ENCODE assay signal across 1 cellular context in the genomic region with DNA sequence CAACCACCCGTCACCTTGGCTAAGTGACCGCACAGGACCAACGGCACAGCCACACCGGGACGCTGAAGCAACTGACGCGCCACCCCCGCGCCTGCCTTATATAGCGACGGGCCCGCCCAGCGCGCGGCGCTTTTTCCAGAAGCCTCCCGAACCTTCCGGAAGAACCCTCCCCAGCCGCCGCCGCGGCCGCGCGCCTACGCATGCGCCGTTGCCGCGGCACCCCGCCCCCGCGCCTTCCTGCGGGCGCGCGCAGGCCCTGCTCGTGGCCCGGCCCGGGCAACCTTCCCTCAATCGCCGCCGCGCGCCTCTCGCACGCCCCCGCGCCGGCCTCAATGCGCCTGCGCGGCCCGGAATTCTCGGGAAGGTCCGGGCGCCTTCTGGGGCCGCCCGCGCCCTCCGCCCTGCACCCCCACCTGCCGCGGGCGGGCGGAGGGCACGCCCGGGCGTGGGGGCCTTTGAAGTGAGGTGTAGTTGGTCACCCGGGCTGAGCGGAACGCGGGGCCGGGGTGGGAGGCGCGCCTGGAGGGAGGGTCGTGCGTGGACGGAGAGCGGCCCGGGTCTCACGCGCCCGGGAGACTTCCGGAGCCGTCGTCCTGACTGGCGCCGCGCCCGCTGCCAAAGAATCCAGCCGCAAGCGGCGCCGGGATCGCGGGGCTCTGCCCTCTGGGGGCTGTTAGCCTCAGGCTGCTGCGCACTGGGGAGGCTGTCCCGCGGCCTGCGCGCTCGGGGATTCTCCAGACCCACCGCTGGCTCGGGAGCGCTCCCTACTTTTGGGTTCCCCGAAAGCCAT.
TF ChIP-seq lines count a peak whose summit lies in the region.

HSP90AA1 (minus strand) TSS at position 73 of the 790 bp plus-strand sequence. CDS start 666 bp downstream, outside the sequence.

TF ChIP-seq in HepG2, 621 proteins besides CTCF, POLR2A, EP300 and RAD21 (continued from another document and continues in another):
- TF ChIP-seq, protein P1, sequence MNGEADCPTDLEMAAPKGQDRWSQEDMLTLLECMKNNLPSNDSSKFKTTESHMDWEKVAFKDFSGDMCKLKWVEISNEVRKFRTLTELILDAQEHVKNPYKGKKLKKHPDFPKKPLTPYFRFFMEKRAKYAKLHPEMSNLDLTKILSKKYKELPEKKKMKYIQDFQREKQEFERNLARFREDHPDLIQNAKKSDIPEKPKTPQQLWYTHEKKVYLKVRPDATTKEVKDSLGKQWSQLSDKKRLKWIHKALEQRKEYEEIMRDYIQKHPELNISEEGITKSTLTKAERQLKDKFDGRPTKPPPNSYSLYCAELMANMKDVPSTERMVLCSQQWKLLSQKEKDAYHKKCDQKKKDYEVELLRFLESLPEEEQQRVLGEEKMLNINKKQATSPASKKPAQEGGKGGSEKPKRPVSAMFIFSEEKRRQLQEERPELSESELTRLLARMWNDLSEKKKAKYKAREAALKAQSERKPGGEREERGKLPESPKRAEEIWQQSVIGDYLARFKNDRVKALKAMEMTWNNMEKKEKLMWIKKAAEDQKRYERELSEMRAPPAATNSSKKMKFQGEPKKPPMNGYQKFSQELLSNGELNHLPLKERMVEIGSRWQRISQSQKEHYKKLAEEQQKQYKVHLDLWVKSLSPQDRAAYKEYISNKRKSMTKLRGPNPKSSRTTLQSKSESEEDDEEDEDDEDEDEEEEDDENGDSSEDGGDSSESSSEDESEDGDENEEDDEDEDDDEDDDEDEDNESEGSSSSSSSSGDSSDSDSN (CRISPR knock-in tag; IDR thresholded peaks at IDR 0.05), result peak; percentile 90
- peak; percentile 32; the same call in 1 of the 2 replicates for TF ChIP-seq TSC22D2 (CRISPR knock-in tag; IDR thresholded peaks at IDR 0.05; ENCODE audit: borderline replicate concordance)
- peak; percentile 70; the same call in 1 of the 2 replicates for TF ChIP-seq ZNF614 (CRISPR knock-in tag; IDR thresholded peaks at IDR 0.05; ENCODE audit: borderline replicate concordance)
- peak; percentile 68; the same call in 1 of the 2 replicates for TF ChIP-seq ZNF547 (CRISPR knock-in tag; IDR thresholded peaks at IDR 0.05)
- TF ChIP-seq ZGPAT (CRISPR knock-in tag; IDR thresholded peaks at IDR 0.05), result peak; percentile 82
- TF ChIP-seq CBX2 (IDR thresholded peaks at IDR 0.05; ENCODE audit: low read depth, low read length), result no peak
- no peak for TF ChIP-seq CBX2 (CRISPR knock-in tag; IDR thresholded peaks at IDR 0.05; ENCODE audit: low read depth)
- TF ChIP-seq CEBPZ (IDR thresholded peaks at IDR 0.05; ENCODE audit: low read length), result no peak
- TF ChIP-seq, protein P2, sequence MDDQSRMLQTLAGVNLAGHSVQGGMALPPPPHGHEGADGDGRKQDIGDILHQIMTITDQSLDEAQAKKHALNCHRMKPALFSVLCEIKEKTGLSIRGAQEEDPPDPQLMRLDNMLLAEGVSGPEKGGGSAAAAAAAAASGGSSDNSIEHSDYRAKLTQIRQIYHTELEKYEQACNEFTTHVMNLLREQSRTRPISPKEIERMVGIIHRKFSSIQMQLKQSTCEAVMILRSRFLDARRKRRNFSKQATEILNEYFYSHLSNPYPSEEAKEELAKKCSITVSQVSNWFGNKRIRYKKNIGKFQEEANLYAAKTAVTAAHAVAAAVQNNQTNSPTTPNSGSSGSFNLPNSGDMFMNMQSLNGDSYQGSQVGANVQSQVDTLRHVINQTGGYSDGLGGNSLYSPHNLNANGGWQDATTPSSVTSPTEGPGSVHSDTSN (CRISPR knock-in tag; IDR thresholded peaks at IDR 0.05; ENCODE audit: borderline replicate concordance), result no peak
- TF ChIP-seq ZNF713 (CRISPR knock-in tag; IDR thresholded peaks at IDR 0.05), result peak; percentile 38; the same call in 1 of the 2 replicates
- TF ChIP-seq ZNF256 (CRISPR knock-in tag; conservative IDR thresholded peaks at IDR 0.05), result no peak
- TF ChIP-seq, protein P3, sequence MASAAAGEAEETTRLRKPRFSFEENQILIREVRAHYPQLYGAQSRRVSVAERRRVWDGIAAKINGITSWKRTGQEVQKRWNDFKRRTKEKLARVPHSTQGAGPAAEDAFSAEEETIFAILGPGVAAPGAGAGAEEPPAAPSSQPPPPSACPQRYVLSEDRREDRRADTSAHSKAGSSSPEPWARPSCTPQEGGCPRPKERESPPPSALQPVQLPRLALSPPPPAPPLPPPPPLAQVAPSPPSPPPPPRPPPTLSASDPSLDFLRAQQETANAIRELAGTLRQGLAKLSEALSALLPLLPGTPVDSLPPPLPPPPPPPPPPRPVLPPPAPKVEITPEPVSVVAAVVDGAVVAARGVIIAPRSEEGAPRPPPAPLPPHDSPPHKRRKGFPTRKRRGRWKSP (CRISPR knock-in tag; IDR thresholded peaks at IDR 0.05), result peak; percentile 46
- peak; percentile 84 for TF ChIP-seq KAT8 (CRISPR knock-in tag; IDR thresholded peaks at IDR 0.05)
- no peak for TF ChIP-seq MTA3 (CRISPR knock-in tag; IDR thresholded peaks at IDR 0.05)
- no peak for TF ChIP-seq ZFAT (CRISPR knock-in tag; conservative IDR thresholded peaks at IDR 0.05)
- TF ChIP-seq ZMYM4 (CRISPR knock-in tag; IDR thresholded peaks at IDR 0.05), result peak; percentile 54; the same call in 1 of the 2 replicates
- TF ChIP-seq ZNF839 (CRISPR knock-in tag; IDR thresholded peaks at IDR 0.05; ENCODE audit: borderline replicate concordance), result 0 out of 2 replicates have a peak, but pooled peaks have one; percentile 32
- TF ChIP-seq, protein P4, sequence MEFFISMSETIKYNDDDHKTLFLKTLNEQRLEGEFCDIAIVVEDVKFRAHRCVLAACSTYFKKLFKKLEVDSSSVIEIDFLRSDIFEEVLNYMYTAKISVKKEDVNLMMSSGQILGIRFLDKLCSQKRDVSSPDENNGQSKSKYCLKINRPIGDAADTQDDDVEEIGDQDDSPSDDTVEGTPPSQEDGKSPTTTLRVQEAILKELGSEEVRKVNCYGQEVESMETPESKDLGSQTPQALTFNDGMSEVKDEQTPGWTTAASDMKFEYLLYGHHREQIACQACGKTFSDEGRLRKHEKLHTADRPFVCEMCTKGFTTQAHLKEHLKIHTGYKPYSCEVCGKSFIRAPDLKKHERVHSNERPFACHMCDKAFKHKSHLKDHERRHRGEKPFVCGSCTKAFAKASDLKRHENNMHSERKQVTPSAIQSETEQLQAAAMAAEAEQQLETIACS (CRISPR knock-in tag; IDR thresholded peaks at IDR 0.05), result peak; percentile 93
- peak; percentile 21; the same call in 1 of the 2 replicates for TF ChIP-seq HOXD1 (CRISPR knock-in tag; IDR thresholded peaks at IDR 0.05)
- TF ChIP-seq ZSCAN12 (CRISPR knock-in tag; IDR thresholded peaks at IDR 0.05), result no peak
- peak; percentile 11; the same call in 1 of the 2 replicates for TF ChIP-seq ATF3 (CRISPR knock-in tag; IDR thresholded peaks at IDR 0.05)
- TF ChIP-seq DRAP1 (CRISPR knock-in tag; IDR thresholded peaks at IDR 0.05), result peak; percentile 98
- 0 out of 2 replicates have a peak, but pooled peaks have one; percentile 35 for TF ChIP-seq TP53 (CRISPR knock-in tag; conservative IDR thresholded peaks at IDR 0.05)
- no peak for TF ChIP-seq ZNF720 (CRISPR knock-in tag; IDR thresholded peaks at IDR 0.05)
- no peak for TF ChIP-seq ZNF652 (CRISPR knock-in tag; IDR thresholded peaks at IDR 0.05; ENCODE audit: borderline replicate concordance, low read depth)
- no peak for TF ChIP-seq KLF11 (CRISPR knock-in tag; IDR thresholded peaks at IDR 0.05)
- TF ChIP-seq PLSCR1 (CRISPR knock-in tag; IDR thresholded peaks at IDR 0.05; ENCODE audit: borderline replicate concordance), result no peak
- TF ChIP-seq SRSF1 (optimal IDR thresholded peaks at IDR 0.05; ENCODE audit: low read depth, low read length), result peak; percentile 20
- TF ChIP-seq ZNF34 (CRISPR knock-in tag; IDR thresholded peaks at IDR 0.05; ENCODE audit: borderline replicate concordance), result 0 out of 2 replicates have a peak, but pooled peaks have one; percentile 80
- no peak for TF ChIP-seq ZNF350 (CRISPR knock-in tag; IDR thresholded peaks at IDR 0.05; ENCODE audit: borderline replicate concordance, low read depth)
- TF ChIP-seq ZNF33A (CRISPR knock-in tag; IDR thresholded peaks at IDR 0.05; ENCODE audit: borderline replicate concordance), result no peak
- TF ChIP-seq THRA (CRISPR knock-in tag; IDR thresholded peaks at IDR 0.05; ENCODE audit: borderline replicate concordance), result peak; percentile 34; the same call in 1 of the 2 replicates
- TF ChIP-seq SMAD1 (CRISPR knock-in tag; IDR thresholded peaks at IDR 0.05; ENCODE audit: borderline replicate concordance, low read depth), result peak; percentile 78; the same call in 1 of the 2 replicates
- TF ChIP-seq KLF6 (CRISPR knock-in tag; IDR thresholded peaks at IDR 0.05), result peak; percentile 53
- 0 out of 2 replicates have a peak, but pooled peaks have one; percentile 46 for TF ChIP-seq KDM4B (CRISPR knock-in tag; IDR thresholded peaks at IDR 0.05)
- TF ChIP-seq CBX1 (IDR thresholded peaks at IDR 0.05; ENCODE audit: low read depth), result peak; percentile 88
- TF ChIP-seq PHF21A (CRISPR knock-in tag; IDR thresholded peaks at IDR 0.05), result peak; percentile 84
- TF ChIP-seq ZNF749 (CRISPR knock-in tag; IDR thresholded peaks at IDR 0.05; ENCODE audit: borderline replicate concordance), result peak; percentile 72; the same call in 1 of the 2 replicates
- TF ChIP-seq PCBP2 (optimal IDR thresholded peaks at IDR 0.05; ENCODE audit: low read depth, low read length, poor library complexity, severe bottlenecking), result no peak
- peak; percentile 3; the same call in 1 of the 2 replicates for TF ChIP-seq FOXC1 (CRISPR knock-in tag; IDR thresholded peaks at IDR 0.05; ENCODE audit: borderline replicate concordance)
- TF ChIP-seq TEAD2 (CRISPR knock-in tag; IDR thresholded peaks at IDR 0.05), result no peak
- TF ChIP-seq ZNF709 (CRISPR knock-in tag; IDR thresholded peaks at IDR 0.05), result peak; percentile 21; the same call in 1 of the 2 replicates
- TF ChIP-seq NFE2 (CRISPR knock-in tag; IDR thresholded peaks at IDR 0.05), result no peak
- TF ChIP-seq, protein P5, sequence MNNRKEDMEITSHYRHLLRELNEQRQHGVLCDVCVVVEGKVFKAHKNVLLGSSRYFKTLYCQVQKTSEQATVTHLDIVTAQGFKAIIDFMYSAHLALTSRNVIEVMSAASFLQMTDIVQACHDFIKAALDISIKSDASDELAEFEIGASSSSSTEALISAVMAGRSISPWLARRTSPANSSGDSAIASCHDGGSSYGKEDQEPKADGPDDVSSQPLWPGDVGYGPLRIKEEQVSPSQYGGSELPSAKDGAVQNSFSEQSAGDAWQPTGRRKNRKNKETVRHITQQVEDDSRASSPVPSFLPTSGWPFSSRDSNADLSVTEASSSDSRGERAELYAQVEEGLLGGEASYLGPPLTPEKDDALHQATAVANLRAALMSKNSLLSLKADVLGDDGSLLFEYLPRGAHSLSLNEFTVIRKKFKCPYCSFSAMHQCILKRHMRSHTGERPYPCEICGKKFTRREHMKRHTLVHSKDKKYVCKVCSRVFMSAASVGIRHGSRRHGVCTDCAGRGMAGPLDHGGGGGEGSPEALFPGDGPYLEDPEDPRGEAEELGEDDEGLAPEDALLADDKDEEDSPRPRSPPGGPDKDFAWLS (CRISPR knock-in tag; IDR thresholded peaks at IDR 0.05; ENCODE audit: borderline replicate concordance), result no peak; the same call in 1 of the 2 replicates
- peak; percentile 73; the same call in 1 of the 2 replicates for TF ChIP-seq WIZ (CRISPR knock-in tag; IDR thresholded peaks at IDR 0.05)
